19 cellular contexts compared by ENCODE assay signal in the genomic region with DNA sequence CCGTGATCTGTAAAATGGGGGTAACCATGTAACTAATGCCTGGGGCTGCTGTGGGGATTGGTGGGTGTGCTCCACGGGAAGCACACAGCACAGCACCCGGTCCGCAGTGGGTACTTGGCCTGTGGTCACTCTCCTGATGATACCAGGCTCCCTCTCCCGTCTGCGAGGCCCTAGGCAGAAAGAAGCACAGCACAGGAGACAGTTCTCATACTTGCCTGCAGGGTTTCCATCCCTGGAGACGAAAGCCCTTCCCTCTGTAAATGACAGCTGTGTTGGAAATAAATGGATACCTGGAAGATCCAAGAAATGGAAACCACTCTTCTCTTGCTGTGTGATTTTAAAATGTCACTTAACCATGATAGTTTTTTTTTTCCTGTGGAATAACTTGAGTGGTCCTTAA. TPM values are rescaled to one million over a fixed set of nuclear protein-coding genes. Genes with fewer than 3 reads are reported as not detected.
DNase-seq lines count a peak whose midpoint lies in the region; ATAC-seq, FAIRE-seq and TF ChIP-seq lines count a peak whose summit lies in the region.
"Had no signal": no experiment of that assay in that cellular context is flagged by ENCODE, and none has a peak within 500 bp of the region (broad histone marks: within the 10 kb centered on the region; RNA-seq: fewer than 3 reads in every experiment).

No MANE protein-coding gene starts in this region.

- H3K4me2 ChIP-seq in HepG2 (ENCODE audit: low read depth, low read length): no peak overlapping the region
- H3K4me2 ChIP-seq: KMS-11 had no signal

- POLR2A ChIA-PET in HepG2 (lab: Yijun Ruan, JAX): no interaction called here

- no peak overlapping the region for H3K4me3 Mint-ChIP-seq in endodermal cell
- no peak overlapping the region for H3K4me3 Mint-ChIP-seq in activated naive CD8-positive, alpha-beta T cell treated with anti-CD3 and anti-CD28 coated beads for 36 hours
- H3K4me3 Mint-ChIP-seq: CD4-positive, alpha-beta T cell had no signal

- peaks cover 1 to 11% of the 10 kb centered on the region in 2 experiments; a peak in 3 of 5 replicates for H3K27me3 ChIP-seq in HepG2 (ENCODE audit: control insufficient read depth in 1 of 2, insufficient read depth in 2 of 2, low read length in 2 of 2)
- H3K27me3 ChIP-seq in right lobe of liver: no peaks in the 10 kb centered on the region
- H3K27me3 ChIP-seq in endodermal cell (ENCODE audit: control insufficient read depth, insufficient read depth, low read length, poor library complexity, severe bottlenecking): peaks cover 15% of the 10 kb centered on the region
- peaks cover 10% of the 10 kb centered on the region for H3K27me3 ChIP-seq in lower lobe of right lung (ENCODE audit: low read depth)

- BruUV-seq in HepG2 (replicated peaks; lab: Mats Ljungman, UMichigan): no TSS peak

- WGBS in HepG2 (ENCODE audit: low lambda C conversion rate): 0% methylated on average over 2 of the region's 7 CpGs
- whole genome bisulfite sequencing in right lobe of liver (ENCODE audit: insufficient coverage, low coverage, low lambda C conversion rate, missing lambda C conversion rate): 48% methylated on average over 2 of the region's 7 CpGs
- 82 to 91% methylated on average over 6 to 7 of the region's 7 CpGs for WGBS in endodermal cell (ENCODE audit: insufficient coverage in 1 of 2, insufficient read length in 1 of 2), 2 experiments

- TF ChIP-seq EP300 in HepG2 (IDR thresholded peaks at IDR 0.05; ENCODE audit: low read depth in 2 of 2, low read length in 2 of 2) (no peak), HepG2 (CRISPR knock-in tag; IDR thresholded peaks at IDR 0.05; ENCODE audit: borderline replicate concordance) (no peak)

- H3K4me1 Mint-ChIP-seq in endodermal cell: peaks cover 6% of the 10 kb centered on the region
- no peaks in the 10 kb centered on the region for H3K4me1 Mint-ChIP-seq in activated naive CD8-positive, alpha-beta T cell treated with anti-CD3 and anti-CD28 coated beads for 36 hours

- H3K27ac ChIP-seq in HepG2 (ENCODE audit: extremely low read length, insufficient read depth, low read length) (no peak overlapping the region), right lobe of liver (no peak overlapping the region), endodermal cell (ENCODE audit: low read depth, low read length) (no peak overlapping the region), lower lobe of right lung (no peak overlapping the region)
- H3K27ac ChIP-seq: KMS-11, SK-N-MC had no signal

- H3K9me3 Mint-ChIP-seq in endodermal cell: no peaks in the 10 kb centered on the region
- H3K9me3 Mint-ChIP-seq in activated naive CD8-positive, alpha-beta T cell treated with anti-CD3 and anti-CD28 coated beads for 36 hours: no peaks in the 10 kb centered on the region
- H3K9me3 Mint-ChIP-seq: CD4-positive, alpha-beta T cell had no signal

- H2AFZ ChIP-seq in HepG2 (ENCODE audit: low read length): no peak overlapping the region

- no peaks in the 10 kb centered on the region for H3K79me2 ChIP-seq in HepG2 (ENCODE audit: insufficient read depth, low read length)

- FAIRE-seq in HepG2 (lab: Jason Lieb, UNC): no peak
- FAIRE-seq: A204.1 had no signal

- in situ Hi-C loops in HepG2 (cut with HindIII; ENCODE audit: extremely low pct_ligation_motif_present, low pct_unique_long_range_greater_than_20kb): no loop called here

- no peak for DNase-seq in HepG2 (ENCODE audit: low spot score)
- no peak for DNase-seq in right lobe of liver
- peak; percentile 89 for DNase-seq in NCI-H187 treated with DMSO at 0.1 percent for 48 hours (lab: John Stamatoyannopoulos, UW)
- peak; percentile 47 for DNase-seq in endodermal cell
- DNase-seq in stimulated activated CD4-positive, alpha-beta T cell treated with anti-CD3 and anti-CD28 coated beads, Interleukin-4, amount 100 ng/mL, for 24 hours: no peak
- no peak for DNase-seq in lower lobe of right lung
- no peak for DNase-seq in activated naive CD8-positive, alpha-beta T cell treated with anti-CD3 and anti-CD28 coated beads for 36 hours
- DNase-seq: Caco-2; CD4-positive, alpha-beta T cell; MV-4-11; NCI-H1694 treated with DMSO at 0.1 percent for 48 hours; NCI-H774; OCI-M1; Right ventricle myocardium superior had no signal

- no peaks in the 10 kb centered on the region for H3K36me3 ChIP-seq in HepG2 (replicated peaks in 1 of 2; ENCODE audit: control insufficient read depth in 1 of 2, insufficient read depth in 2 of 2, low read length in 2 of 2)
- H3K36me3 ChIP-seq in right lobe of liver: no peaks in the 10 kb centered on the region
- no peaks in the 10 kb centered on the region for H3K36me3 ChIP-seq in endodermal cell (ENCODE audit: control insufficient read depth, insufficient read depth, low read length)
- H3K36me3 ChIP-seq in lower lobe of right lung: no peaks in the 10 kb centered on the region

- CTCF ChIA-PET in HepG2 (lab: Yijun Ruan, JAX; ENCODE audit: low intra/inter-chr PET ratio, low total read pairs): no interaction called here

- no peaks in the 10 kb centered on the region for H3K4me1 ChIP-seq in HepG2 (ENCODE audit: insufficient read depth, low read length)
- no peaks in the 10 kb centered on the region for H3K4me1 ChIP-seq in right lobe of liver
- no peaks in the 10 kb centered on the region for H3K4me1 ChIP-seq in endodermal cell (ENCODE audit: control insufficient read depth, insufficient read depth, low read length)
- no peaks in the 10 kb centered on the region for H3K4me1 ChIP-seq in lower lobe of right lung
- H3K4me1 ChIP-seq: Caco-2 had no signal

- ATAC-seq in HepG2 (no peak), right lobe of liver (no peak), lower lobe of right lung (no peak), GM21723 (IDR thresholded peaks at IDR 0.05; ENCODE audit: unreplicated experiment) (no peak)

- H3K9me3 ChIP-seq in HepG2 (ENCODE audit: low read length) (no peaks in the 10 kb centered on the region), right lobe of liver (no peaks in the 10 kb centered on the region), endodermal cell (ENCODE audit: control insufficient read depth, low read length) (no peaks in the 10 kb centered on the region), lower lobe of right lung (no peaks in the 10 kb centered on the region)
- H3K9me3 ChIP-seq: Caco-2 had no signal

- no peak for TF ChIP-seq RAD21 in HepG2 (CRISPR knock-in tag; IDR thresholded peaks at IDR 0.05)

- H3K27me3 Mint-ChIP-seq in endodermal cell (ENCODE audit: insufficient read depth): peaks cover 29% of the 10 kb centered on the region
- H3K27me3 Mint-ChIP-seq in activated naive CD8-positive, alpha-beta T cell treated with anti-CD3 and anti-CD28 coated beads for 36 hours: peaks cover 26% of the 10 kb centered on the region

- H3K27ac Mint-ChIP-seq in endodermal cell: no peak overlapping the region
- no peak overlapping the region for H3K27ac Mint-ChIP-seq in activated naive CD8-positive, alpha-beta T cell treated with anti-CD3 and anti-CD28 coated beads for 36 hours
- H3K27ac Mint-ChIP-seq: CD4-positive, alpha-beta T cell had no signal

- no peak overlapping the region for H3K9ac ChIP-seq in HepG2 (ENCODE audit: insufficient read depth, low read depth, low read length)
- no peak overlapping the region for H3K9ac ChIP-seq in endodermal cell (ENCODE audit: extremely low read depth, low read length, poor library complexity, severe bottlenecking)
- H3K9ac ChIP-seq: KMS-11 had no signal

- H3K36me3 Mint-ChIP-seq in endodermal cell (ENCODE audit: low read depth): no peaks in the 10 kb centered on the region
- H3K36me3 Mint-ChIP-seq in activated naive CD8-positive, alpha-beta T cell treated with anti-CD3 and anti-CD28 coated beads for 36 hours: no peaks in the 10 kb centered on the region

- TF ChIP-seq CTCF in HepG2 (CRISPR knock-in tag; IDR thresholded peaks at IDR 0.05) (no peak), right lobe of liver (IDR thresholded peaks at IDR 0.05) (no peak), endodermal cell (conservative IDR thresholded peaks at IDR 0.05) (peak; percentile 71), lower lobe of right lung (IDR thresholded peaks at IDR 0.05) (no peak)

- intact Hi-C loops in HepG2 (cut with micrococcal nuclease; ENCODE audit: unreplicated experiment): no loop called here
- intact Hi-C loops in right lobe of liver (cut with DNase I): no loop called here
- intact Hi-C loops in lower lobe of right lung (cut with DNase I): no loop called here

- TF ChIP-seq POLR2A in HepG2 (IDR thresholded peaks at IDR 0.05; ENCODE audit: insufficient read depth in 1 of 2, low read depth in 2 of 2, low read length in 2 of 2) (no peak), right lobe of liver (IDR thresholded peaks at IDR 0.05) (no peak)

- no peak overlapping the region for H3K4me3 ChIP-seq in HepG2 (replicated peaks in 1 of 3; ENCODE audit: insufficient read depth in 1 of 3, low read depth in 2 of 3, low read length in 3 of 3)
- no peak overlapping the region for H3K4me3 ChIP-seq in right lobe of liver
- H3K4me3 ChIP-seq in endodermal cell (ENCODE audit: low read length): no peak overlapping the region
- no peak overlapping the region for H3K4me3 ChIP-seq in lower lobe of right lung
- H3K4me3 ChIP-seq: SK-N-MC had no signal

- no peaks in the 10 kb centered on the region for H4K20me1 ChIP-seq in HepG2 (ENCODE audit: insufficient read depth, low read length)

RNA-seq across cellular contexts. Expression of a gene that starts 7.9 kb away (rescaled TPM):
- total RNA-seq in HepG2 (2016; rRNA removed; fragmentation: Illumina TruSeq; extraction: Trizol): not detected in 2 replicates
- total RNA-seq in HepG2 (2016; cell fraction: cytosol; rRNA removed; fragmentation: Illumina TruSeq; extraction: Trizol; ENCODE audit: low read depth): not detected in 2 replicates
- total RNA-seq in HepG2 (2016; cell fraction: insoluble cytoplasmic fraction; rRNA removed; fragmentation: Illumina TruSeq; extraction: Trizol): not detected in 2 replicates
- total RNA-seq in HepG2 (2016; cell fraction: membrane; rRNA removed; fragmentation: Illumina TruSeq; extraction: Trizol): not detected in 2 replicates
- not detected in 2 replicates for total RNA-seq in HepG2 (2016; cell fraction: nucleus; rRNA removed; fragmentation: Illumina TruSeq; extraction: Trizol)
- polyA plus RNA-seq in HepG2 (2011; rRNA removed): not detected in 2 replicates
- polyA plus RNA-seq in HepG2 (2011; cell fraction: cytosol; rRNA removed): not detected in 2 replicates
- not detected in 2 replicates for polyA plus RNA-seq in HepG2 (2011; cell fraction: nucleus; rRNA removed)
- not detected in 2 replicates for polyA plus RNA-seq in HepG2 (2012)
- polyA plus RNA-seq in HepG2 (2016; cell fraction: cytosol; fragmentation: Illumina TruSeq; extraction: Trizol; ENCODE audit: low read depth): not detected in 2 replicates
- polyA plus RNA-seq in HepG2 (2016; cell fraction: insoluble cytoplasmic fraction; fragmentation: Illumina TruSeq; extraction: Trizol; ENCODE audit: low read depth): not detected in 2 replicates
- not detected in 2 replicates for polyA plus RNA-seq in HepG2 (2016; cell fraction: membrane; fragmentation: Illumina TruSeq; extraction: Trizol; ENCODE audit: low read depth)
- not detected in 2 replicates for polyA plus RNA-seq in HepG2 (2016; cell fraction: nucleus; fragmentation: Illumina TruSeq; extraction: Trizol; ENCODE audit: insufficient read depth, low read depth)
- polyA minus RNA-seq in HepG2 (2011; rRNA and poly(A)+ RNA removed; ENCODE audit: low replicate concordance): not detected in 2 replicates
- not detected in 2 replicates for polyA minus RNA-seq in HepG2 (2011; cell fraction: cytosol; rRNA and poly(A)+ RNA removed)
- not detected in 2 replicates for polyA minus RNA-seq in HepG2 (2011; cell fraction: nucleus; rRNA and poly(A)+ RNA removed)
- total RNA-seq in right lobe of liver: not detected
- total RNA-seq in endodermal cell: under 1 TPM; 0.29 to 0.42 TPM
- polyA plus RNA-seq in endodermal cell (2013, experiment 1 of 2): 5.3 TPM
- 4.7 TPM for polyA plus RNA-seq in endodermal cell (2013, experiment 2 of 2)
- total RNA-seq in lower lobe of right lung: 1.1 TPM
- not detected for total RNA-seq in activated naive CD8-positive, alpha-beta T cell treated with anti-CD3 and anti-CD28 coated beads for 36 hours
- total RNA-seq: Caco-2; CD4-positive, alpha-beta T cell; Right ventricle myocardium superior had no signal
- polyA plus RNA-seq: BJ had no signal

Comparison
In these comparisons a context has a peak if more than half of its experiments do, and no peak if none do; other contexts are left out.
1. DNase-seq: peak in NCI-H187 treated with DMSO at 0.1 percent for 48 hours (single experiment) and endodermal cell (single experiment); none in HepG2 (single experiment), right lobe of liver (0 of 3), stimulated activated CD4-positive, alpha-beta T cell treated with anti-CD3 and anti-CD28 coated beads, Interleukin-4, amount 100 ng/mL, for 24 hours (single experiment), lower lobe of right lung (single experiment) and activated naive CD8-positive, alpha-beta T cell treated with anti-CD3 and anti-CD28 coated beads for 36 hours (single experiment).